Comparison of ENCODE assay signal across 26 cellular contexts in the genomic region with DNA sequence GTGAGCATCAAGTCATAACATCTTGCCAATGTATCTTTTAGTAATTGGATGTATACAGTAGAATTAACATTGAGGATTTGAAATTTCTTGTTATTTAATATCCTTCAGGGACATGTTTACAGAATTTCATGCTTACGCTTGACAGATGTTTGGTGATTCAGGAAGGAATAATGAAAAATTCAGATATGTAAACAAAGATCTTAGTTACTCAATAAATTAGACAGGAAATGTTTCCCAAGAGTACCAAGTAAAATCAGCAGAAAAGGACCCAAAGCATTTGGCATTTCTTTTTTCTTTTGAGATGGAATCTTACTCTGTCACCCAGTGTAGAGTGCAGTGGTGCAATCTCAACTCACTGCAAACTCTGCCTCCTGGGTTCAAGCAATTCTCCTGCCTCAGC. TPM values are rescaled to one million over a fixed set of nuclear protein-coding genes. Genes with fewer than 3 reads are reported as not detected.
"Had no signal": no experiment of that assay in that cellular context is flagged by ENCODE, and none has a peak within 500 bp of the region (broad histone marks: within the 10 kb centered on the region; RNA-seq: fewer than 3 reads in every experiment).

No MANE protein-coding gene starts in this region.

- H3K27ac ChIP-seq: colonic mucosa, hepatocyte, neutrophil, stomach, thoracic aorta, transverse colon had no signal

- H2AFZ ChIP-seq: hepatocyte had no signal

- H3K36me3 ChIP-seq: colonic mucosa, neutrophil, stomach, thoracic aorta, transverse colon had no signal

- DNase-seq: cerebellar nuclear complex; colonic mucosa; dermis blood vessel endothelial cell; erythroblast; foreskin melanocyte; head of caudate nucleus; kidney glomerular epithelial cell; naive thymus-derived CD8-positive, alpha-beta T cell; posterior cingulate gyrus; stimulated activated CD4-positive, alpha-beta T cell treated with anti-CD3 and anti-CD28 coated beads, Interleukin-2, amount 100 ng/mL, for 24 hours; stimulated activated CD4-positive, alpha-beta T cell treated with anti-CD3 and anti-CD28 coated beads, Interleukin-4, amount 100 ng/mL, for 4 hours; stimulated activated naive B cell treated with anti-CD40 and anti-IgM and Interleukin-4, amounts not matched to agents 10 μg/mL and 1 μg/mL and 100 μg/mL, for 72 hours; stomach; substantia nigra; transverse colon had no signal

- H3K79me2 ChIP-seq: hepatocyte had no signal

- H3K9me3 ChIP-seq: colonic mucosa, neutrophil, thoracic aorta, transverse colon had no signal

- H3K4me2 ChIP-seq: hepatocyte had no signal

- H3K4me1 ChIP-seq: colonic mucosa, transverse colon had no signal

- H3K4me3 ChIP-seq: colonic mucosa, hepatocyte, skin epidermis, stomach, thoracic aorta, transverse colon had no signal

- ATAC-seq: naive thymus-derived CD8-positive, alpha-beta T cell; sciatic nerve; stimulated activated naive B cell treated with anti-CD40 and anti-IgM and Interleukin-4, amounts not matched to agents 10 μg/mL and 1 μg/mL and 100 μg/mL, for 72 hours had no signal

RNA-seq across cellular contexts. Expression of a gene that starts 4.7 kb away (rescaled TPM):
- total RNA-seq: dermis blood vessel endothelial cell; lung microvascular endothelial cell; mesenteric fat pad; mononuclear cell; naive thymus-derived CD8-positive, alpha-beta T cell; osteocyte; pulmonary artery endothelial cell; sciatic nerve; thoracic aorta; transverse colon; ureter had no signal
